Comparison of ENCODE assay signal across 1 cellular context in the genomic region with DNA sequence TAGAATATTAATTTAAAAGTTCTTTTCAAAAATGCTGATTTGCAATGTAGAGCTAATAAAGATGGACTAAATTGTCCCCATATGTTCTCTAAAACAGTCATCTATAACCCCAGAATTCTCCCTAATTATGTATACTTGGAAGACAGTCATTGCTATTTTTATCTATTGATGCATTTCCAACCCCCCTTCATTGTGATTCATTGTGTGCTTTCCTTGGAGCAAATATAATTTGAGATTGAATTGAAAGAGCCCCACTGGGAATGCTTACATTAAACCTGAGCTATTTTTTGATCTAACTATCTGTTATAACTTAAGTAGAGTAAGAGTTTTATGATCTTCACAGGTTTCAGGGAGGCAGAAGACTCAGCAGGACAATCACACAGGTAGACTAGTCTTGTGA.
TF ChIP-seq lines count a peak whose summit lies in the region.

No MANE protein-coding gene starts in this region.

TF ChIP-seq in SK-N-SH treated with all-trans-retinoic acid at 6 μM for 48 hours, 23 proteins besides CTCF, POLR2A, EP300 and RAD21 (continued from another document):
- TF ChIP-seq POU6F1 (CRISPR knock-in tag; IDR thresholded peaks at IDR 0.05; ENCODE audit: borderline replicate concordance, low read depth) (no peak), ESRRG (CRISPR knock-in tag; IDR thresholded peaks at IDR 0.05) (no peak), ZNF8 (CRISPR knock-in tag; IDR thresholded peaks at IDR 0.05) (no peak)
